1 cellular context compared by ENCODE assay signal in the genomic region with DNA sequence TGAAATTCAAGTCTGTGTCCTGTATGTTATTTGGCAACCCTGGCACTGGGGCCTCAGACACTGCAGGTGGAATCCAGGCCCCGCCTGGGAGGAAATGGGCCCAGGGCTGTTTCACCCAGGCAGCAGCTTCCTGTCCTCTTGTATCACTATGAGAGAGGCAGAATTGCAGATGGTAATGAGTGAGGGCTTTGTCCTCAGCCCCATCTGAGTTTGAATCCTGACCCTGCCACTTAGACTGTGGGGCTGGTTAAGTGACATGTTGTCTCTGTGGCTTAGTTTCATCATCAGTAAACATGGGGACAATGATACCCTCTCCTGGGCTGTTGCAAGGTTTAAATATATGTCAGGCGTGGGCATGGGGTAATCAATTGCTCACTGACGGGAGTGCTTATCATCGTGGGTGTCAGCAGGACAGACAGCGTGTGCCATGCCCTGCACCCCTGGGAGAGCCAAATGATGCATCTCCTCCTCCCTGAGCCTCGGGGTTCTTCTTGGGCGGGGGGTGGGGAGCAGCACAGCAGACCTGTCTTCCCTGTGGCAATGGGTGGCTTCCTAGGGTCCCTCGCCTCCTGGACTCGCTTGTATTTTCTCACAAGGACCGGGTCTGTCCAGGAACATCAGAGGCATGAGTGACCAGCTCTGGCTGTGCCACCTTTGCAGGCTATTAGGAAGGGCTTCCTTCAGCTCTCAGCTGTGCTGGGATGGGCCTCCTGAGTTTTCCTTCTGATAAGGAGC.
A peak's percentile ranks its signal among the peaks of the same experiment; 100 is the strongest.
TF ChIP-seq lines count a peak whose summit lies in the region.

No MANE protein-coding gene starts in this region.

TF ChIP-seq in HepG2, 621 proteins besides CTCF, POLR2A, EP300 and RAD21 (continued from another document and continues in another):
- TF ChIP-seq, protein P1, sequence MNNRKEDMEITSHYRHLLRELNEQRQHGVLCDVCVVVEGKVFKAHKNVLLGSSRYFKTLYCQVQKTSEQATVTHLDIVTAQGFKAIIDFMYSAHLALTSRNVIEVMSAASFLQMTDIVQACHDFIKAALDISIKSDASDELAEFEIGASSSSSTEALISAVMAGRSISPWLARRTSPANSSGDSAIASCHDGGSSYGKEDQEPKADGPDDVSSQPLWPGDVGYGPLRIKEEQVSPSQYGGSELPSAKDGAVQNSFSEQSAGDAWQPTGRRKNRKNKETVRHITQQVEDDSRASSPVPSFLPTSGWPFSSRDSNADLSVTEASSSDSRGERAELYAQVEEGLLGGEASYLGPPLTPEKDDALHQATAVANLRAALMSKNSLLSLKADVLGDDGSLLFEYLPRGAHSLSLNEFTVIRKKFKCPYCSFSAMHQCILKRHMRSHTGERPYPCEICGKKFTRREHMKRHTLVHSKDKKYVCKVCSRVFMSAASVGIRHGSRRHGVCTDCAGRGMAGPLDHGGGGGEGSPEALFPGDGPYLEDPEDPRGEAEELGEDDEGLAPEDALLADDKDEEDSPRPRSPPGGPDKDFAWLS (CRISPR knock-in tag; IDR thresholded peaks at IDR 0.05; ENCODE audit: borderline replicate concordance), result no peak
- TF ChIP-seq FOXM1 (CRISPR knock-in tag; IDR thresholded peaks at IDR 0.05), result no peak
- TF ChIP-seq, protein P2, sequence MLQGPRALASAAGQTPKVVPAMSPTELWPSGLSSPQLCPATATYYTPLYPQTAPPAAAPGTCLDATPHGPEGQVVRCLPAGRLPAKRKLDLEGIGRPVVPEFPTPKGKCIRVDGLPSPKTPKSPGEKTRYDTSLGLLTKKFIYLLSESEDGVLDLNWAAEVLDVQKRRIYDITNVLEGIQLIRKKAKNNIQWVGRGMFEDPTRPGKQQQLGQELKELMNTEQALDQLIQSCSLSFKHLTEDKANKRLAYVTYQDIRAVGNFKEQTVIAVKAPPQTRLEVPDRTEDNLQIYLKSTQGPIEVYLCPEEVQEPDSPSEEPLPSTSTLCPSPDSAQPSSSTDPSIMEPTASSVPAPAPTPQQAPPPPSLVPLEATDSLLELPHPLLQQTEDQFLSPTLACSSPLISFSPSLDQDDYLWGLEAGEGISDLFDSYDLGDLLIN (CRISPR knock-in tag; IDR thresholded peaks at IDR 0.05; ENCODE audit: borderline replicate concordance), result no peak
- TF ChIP-seq, protein P3, sequence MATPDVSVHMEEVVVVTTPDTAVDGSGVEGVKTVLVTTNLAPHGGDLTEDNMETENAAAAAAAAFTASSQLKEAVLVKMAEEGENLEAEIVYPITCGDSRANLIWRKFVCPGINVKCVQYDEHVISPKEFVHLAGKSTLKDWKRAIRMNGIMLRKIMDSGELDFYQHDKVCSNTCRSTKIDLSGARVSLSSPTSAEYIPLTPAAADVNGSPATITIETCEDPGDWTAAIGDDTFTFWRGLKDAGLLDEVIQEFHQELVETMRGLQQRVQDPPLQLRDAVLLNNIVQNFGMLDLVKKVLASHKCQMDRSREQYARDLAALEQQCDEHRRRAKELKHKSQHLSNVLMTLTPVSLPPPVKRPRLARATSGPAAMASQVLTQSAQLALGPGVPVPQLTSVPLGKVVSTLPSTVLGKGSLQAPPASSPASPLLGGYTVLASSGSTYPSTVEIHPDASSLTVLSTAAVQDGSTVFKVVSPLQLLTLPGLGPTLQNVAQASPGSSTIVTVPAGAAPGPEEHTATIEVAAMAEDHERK (CRISPR knock-in tag; IDR thresholded peaks at IDR 0.05; ENCODE audit: low read depth), result no peak
- no peak for TF ChIP-seq ZNF790 (CRISPR knock-in tag; IDR thresholded peaks at IDR 0.05; ENCODE audit: borderline replicate concordance)
- TF ChIP-seq PHF8 (CRISPR knock-in tag; IDR thresholded peaks at IDR 0.05), result no peak; the same call in 1 of the 2 replicates
- TF ChIP-seq STAT5B (CRISPR knock-in tag; IDR thresholded peaks at IDR 0.05), result no peak
- TF ChIP-seq PHF20 (CRISPR knock-in tag; IDR thresholded peaks at IDR 0.05), result no peak
- no peak for TF ChIP-seq ZNF501 (CRISPR knock-in tag; IDR thresholded peaks at IDR 0.05)
- TF ChIP-seq, protein P4, sequence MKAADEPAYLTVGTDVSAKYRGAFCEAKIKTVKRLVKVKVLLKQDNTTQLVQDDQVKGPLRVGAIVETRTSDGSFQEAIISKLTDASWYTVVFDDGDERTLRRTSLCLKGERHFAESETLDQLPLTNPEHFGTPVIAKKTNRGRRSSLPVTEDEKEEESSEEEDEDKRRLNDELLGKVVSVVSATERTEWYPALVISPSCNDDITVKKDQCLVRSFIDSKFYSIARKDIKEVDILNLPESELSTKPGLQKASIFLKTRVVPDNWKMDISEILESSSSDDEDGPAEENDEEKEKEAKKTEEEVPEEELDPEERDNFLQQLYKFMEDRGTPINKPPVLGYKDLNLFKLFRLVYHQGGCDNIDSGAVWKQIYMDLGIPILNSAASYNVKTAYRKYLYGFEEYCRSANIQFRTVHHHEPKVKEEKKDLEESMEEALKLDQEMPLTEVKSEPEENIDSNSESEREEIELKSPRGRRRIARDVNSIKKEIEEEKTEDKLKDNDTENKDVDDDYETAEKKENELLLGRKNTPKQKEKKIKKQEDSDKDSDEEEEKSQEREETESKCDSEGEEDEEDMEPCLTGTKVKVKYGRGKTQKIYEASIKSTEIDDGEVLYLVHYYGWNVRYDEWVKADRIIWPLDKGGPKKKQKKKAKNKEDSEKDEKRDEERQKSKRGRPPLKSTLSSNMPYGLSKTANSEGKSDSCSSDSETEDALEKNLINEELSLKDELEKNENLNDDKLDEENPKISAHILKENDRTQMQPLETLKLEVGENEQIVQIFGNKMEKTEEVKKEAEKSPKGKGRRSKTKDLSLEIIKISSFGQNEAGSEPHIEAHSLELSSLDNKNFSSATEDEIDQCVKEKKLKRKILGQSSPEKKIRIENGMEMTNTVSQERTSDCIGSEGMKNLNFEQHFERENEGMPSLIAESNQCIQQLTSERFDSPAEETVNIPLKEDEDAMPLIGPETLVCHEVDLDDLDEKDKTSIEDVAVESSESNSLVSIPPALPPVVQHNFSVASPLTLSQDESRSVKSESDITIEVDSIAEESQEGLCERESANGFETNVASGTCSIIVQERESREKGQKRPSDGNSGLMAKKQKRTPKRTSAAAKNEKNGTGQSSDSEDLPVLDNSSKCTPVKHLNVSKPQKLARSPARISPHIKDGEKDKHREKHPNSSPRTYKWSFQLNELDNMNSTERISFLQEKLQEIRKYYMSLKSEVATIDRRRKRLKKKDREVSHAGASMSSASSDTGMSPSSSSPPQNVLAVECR (CRISPR knock-in tag; IDR thresholded peaks at IDR 0.05; ENCODE audit: borderline replicate concordance), result peak; percentile 69; the same call in 1 of the 2 replicates
- peak; percentile 56 for TF ChIP-seq KAT8 (CRISPR knock-in tag; IDR thresholded peaks at IDR 0.05)
- no peak for TF ChIP-seq SP1 (IDR thresholded peaks at IDR 0.05)
- TF ChIP-seq SP1 (CRISPR knock-in tag; IDR thresholded peaks at IDR 0.05), result no peak
- no peak for TF ChIP-seq RAD51 (IDR thresholded peaks at IDR 0.05; ENCODE audit: borderline replicate concordance)
- TF ChIP-seq, protein P5, sequence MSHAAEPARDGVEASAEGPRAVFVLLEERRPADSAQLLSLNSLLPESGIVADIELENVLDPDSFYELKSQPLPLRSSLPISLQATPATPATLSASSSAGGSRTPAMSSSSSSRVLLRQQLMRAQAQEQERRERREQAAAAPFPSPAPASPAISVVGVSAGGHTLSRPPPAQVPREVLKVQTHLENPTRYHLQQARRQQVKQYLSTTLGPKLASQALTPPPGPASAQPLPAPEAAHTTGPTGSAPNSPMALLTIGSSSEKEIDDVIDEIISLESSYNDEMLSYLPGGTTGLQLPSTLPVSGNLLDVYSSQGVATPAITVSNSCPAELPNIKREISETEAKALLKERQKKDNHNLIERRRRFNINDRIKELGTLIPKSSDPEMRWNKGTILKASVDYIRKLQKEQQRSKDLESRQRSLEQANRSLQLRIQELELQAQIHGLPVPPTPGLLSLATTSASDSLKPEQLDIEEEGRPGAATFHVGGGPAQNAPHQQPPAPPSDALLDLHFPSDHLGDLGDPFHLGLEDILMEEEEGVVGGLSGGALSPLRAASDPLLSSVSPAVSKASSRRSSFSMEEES (CRISPR knock-in tag; IDR thresholded peaks at IDR 0.05), result no peak
- TF ChIP-seq ZNF205 (CRISPR knock-in tag; IDR thresholded peaks at IDR 0.05), result no peak
- no peak; the same call in 1 of the 2 replicates for TF ChIP-seq ZFP1 (CRISPR knock-in tag; IDR thresholded peaks at IDR 0.05)
- TF ChIP-seq, protein P6, sequence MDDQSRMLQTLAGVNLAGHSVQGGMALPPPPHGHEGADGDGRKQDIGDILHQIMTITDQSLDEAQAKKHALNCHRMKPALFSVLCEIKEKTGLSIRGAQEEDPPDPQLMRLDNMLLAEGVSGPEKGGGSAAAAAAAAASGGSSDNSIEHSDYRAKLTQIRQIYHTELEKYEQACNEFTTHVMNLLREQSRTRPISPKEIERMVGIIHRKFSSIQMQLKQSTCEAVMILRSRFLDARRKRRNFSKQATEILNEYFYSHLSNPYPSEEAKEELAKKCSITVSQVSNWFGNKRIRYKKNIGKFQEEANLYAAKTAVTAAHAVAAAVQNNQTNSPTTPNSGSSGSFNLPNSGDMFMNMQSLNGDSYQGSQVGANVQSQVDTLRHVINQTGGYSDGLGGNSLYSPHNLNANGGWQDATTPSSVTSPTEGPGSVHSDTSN (CRISPR knock-in tag; IDR thresholded peaks at IDR 0.05; ENCODE audit: borderline replicate concordance), result no peak
- TF ChIP-seq HMG20B (CRISPR knock-in tag; conservative IDR thresholded peaks at IDR 0.05), result peak; percentile 31; the same call in 1 of the 2 replicates
- TF ChIP-seq, protein P7, sequence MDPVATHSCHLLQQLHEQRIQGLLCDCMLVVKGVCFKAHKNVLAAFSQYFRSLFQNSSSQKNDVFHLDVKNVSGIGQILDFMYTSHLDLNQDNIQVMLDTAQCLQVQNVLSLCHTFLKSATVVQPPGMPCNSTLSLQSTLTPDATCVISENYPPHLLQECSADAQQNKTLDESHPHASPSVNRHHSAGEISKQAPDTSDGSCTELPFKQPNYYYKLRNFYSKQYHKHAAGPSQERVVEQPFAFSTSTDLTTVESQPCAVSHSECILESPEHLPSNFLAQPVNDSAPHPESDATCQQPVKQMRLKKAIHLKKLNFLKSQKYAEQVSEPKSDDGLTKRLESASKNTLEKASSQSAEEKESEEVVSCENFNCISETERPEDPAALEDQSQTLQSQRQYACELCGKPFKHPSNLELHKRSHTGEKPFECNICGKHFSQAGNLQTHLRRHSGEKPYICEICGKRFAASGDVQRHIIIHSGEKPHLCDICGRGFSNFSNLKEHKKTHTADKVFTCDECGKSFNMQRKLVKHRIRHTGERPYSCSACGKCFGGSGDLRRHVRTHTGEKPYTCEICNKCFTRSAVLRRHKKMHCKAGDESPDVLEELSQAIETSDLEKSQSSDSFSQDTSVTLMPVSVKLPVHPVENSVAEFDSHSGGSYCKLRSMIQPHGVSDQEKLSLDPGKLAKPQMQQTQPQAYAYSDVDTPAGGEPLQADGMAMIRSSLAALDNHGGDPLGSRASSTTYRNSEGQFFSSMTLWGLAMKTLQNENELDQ (CRISPR knock-in tag; IDR thresholded peaks at IDR 0.05; ENCODE audit: borderline replicate concordance), result no peak
- TF ChIP-seq ZNF12 (CRISPR knock-in tag; IDR thresholded peaks at IDR 0.05), result peak; percentile 44; the same call in 1 of the 2 replicates
- TF ChIP-seq, protein P8, sequence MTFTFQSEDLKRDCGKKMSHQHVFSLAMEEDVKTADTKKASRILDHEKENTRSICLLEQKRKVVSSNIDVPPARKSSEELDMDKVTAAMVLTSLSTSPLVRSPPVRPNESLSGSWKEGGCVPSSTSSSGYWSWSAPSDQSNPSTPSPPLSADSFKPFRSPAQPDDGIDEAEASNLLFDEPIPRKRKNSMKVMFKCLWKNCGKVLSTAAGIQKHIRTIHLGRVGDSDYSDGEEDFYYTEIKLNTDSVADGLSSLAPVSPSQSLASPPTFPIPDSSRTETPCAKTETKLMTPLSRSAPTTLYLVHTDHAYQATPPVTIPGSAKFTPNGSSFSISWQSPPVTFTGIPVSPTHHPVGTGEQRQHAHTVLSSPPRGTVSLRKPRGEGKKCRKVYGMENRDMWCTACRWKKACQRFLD (CRISPR knock-in tag; IDR thresholded peaks at IDR 0.05; ENCODE audit: borderline replicate concordance), result no peak
- peak; percentile 77; the same call in 1 of the 2 replicates for TF ChIP-seq SIN3A (IDR thresholded peaks at IDR 0.05; ENCODE audit: borderline replicate concordance, low read depth, low read length)
- TF ChIP-seq, protein P9, sequence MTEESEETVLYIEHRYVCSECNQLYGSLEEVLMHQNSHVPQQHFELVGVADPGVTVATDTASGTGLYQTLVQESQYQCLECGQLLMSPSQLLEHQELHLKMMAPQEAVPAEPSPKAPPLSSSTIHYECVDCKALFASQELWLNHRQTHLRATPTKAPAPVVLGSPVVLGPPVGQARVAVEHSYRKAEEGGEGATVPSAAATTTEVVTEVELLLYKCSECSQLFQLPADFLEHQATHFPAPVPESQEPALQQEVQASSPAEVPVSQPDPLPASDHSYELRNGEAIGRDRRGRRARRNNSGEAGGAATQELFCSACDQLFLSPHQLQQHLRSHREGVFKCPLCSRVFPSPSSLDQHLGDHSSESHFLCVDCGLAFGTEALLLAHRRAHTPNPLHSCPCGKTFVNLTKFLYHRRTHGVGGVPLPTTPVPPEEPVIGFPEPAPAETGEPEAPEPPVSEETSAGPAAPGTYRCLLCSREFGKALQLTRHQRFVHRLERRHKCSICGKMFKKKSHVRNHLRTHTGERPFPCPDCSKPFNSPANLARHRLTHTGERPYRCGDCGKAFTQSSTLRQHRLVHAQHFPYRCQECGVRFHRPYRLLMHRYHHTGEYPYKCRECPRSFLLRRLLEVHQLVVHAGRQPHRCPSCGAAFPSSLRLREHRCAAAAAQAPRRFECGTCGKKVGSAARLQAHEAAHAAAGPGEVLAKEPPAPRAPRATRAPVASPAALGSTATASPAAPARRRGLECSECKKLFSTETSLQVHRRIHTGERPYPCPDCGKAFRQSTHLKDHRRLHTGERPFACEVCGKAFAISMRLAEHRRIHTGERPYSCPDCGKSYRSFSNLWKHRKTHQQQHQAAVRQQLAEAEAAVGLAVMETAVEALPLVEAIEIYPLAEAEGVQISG (CRISPR knock-in tag; IDR thresholded peaks at IDR 0.05), result peak; percentile 54; the same call in 1 of the 2 replicates
- TF ChIP-seq RFXANK (CRISPR knock-in tag; IDR thresholded peaks at IDR 0.05), result no peak
- TF ChIP-seq ELF4 (CRISPR knock-in tag; IDR thresholded peaks at IDR 0.05; ENCODE audit: borderline replicate concordance), result no peak
- TF ChIP-seq ZSCAN22 (CRISPR knock-in tag; IDR thresholded peaks at IDR 0.05), result no peak
- TF ChIP-seq ZNF644 (CRISPR knock-in tag; IDR thresholded peaks at IDR 0.05; ENCODE audit: low read depth), result peak; percentile 60
- TF ChIP-seq YEATS4 (CRISPR knock-in tag; IDR thresholded peaks at IDR 0.05; ENCODE audit: borderline replicate concordance), result peak; percentile 25; the same call in 1 of the 2 replicates
- TF ChIP-seq XBP1 (CRISPR knock-in tag; IDR thresholded peaks at IDR 0.05), result no peak
- TF ChIP-seq SP140L (CRISPR knock-in tag; IDR thresholded peaks at IDR 0.05; ENCODE audit: borderline replicate concordance), result no peak
- TF ChIP-seq SETDB1 (CRISPR knock-in tag; IDR thresholded peaks at IDR 0.05; ENCODE audit: borderline replicate concordance), result no peak
- no peak for TF ChIP-seq PAX8 (CRISPR knock-in tag; IDR thresholded peaks at IDR 0.05; ENCODE audit: borderline replicate concordance)
- peak; percentile 51; the same call in 1 of the 2 replicates for TF ChIP-seq ZMYM3 (CRISPR knock-in tag; IDR thresholded peaks at IDR 0.05)
- TF ChIP-seq JUN (CRISPR knock-in tag; IDR thresholded peaks at IDR 0.05), result no peak
- no peak for TF ChIP-seq MBD4 (IDR thresholded peaks at IDR 0.05; ENCODE audit: borderline replicate concordance, low read length)
- no peak for TF ChIP-seq TEAD2 (CRISPR knock-in tag; IDR thresholded peaks at IDR 0.05)
- no peak for TF ChIP-seq ZNF44 (CRISPR knock-in tag; IDR thresholded peaks at IDR 0.05)
